Comparison of ENCODE assay signal across 9 cellular contexts in the genomic region with DNA sequence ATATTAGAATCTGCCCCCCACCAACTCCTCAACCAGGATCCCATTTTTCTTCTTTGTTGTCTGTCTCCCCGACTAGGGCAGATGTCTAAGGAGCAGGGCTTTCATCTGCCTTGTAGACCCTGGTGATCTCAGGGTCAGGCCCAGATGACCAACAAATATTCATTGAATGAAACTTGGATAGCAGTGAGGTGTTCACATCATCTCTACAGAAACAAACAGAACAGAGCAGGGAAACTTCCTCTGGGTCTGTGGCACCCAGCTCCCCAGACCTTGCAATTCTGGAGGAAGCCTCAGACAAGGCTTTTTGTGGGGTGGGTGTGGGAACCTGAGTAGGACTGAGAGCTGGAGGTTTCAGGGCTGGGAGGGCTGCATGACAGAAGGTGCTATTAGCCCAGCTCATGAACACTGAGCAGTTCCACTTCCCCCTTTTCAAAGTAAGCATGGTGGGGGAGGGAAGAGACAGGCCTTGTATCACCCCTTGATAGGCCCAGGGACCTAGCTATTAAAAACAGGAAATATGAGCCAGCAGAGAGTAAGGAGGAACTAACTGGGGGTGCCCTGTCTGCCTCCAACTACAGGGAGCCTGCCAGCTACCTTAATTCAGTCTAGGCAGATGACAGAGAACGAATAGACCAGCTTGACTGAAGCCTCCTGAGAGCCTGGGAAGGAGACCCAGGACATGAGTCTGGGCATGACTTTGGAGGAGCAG. TPM values are rescaled to one million over a fixed set of nuclear protein-coding genes. Genes with fewer than 3 reads are reported as not detected.
DNase-seq lines count a peak whose midpoint lies in the region; ATAC-seq and TF ChIP-seq lines count a peak whose summit lies in the region.
"Had no signal": no experiment of that assay in that cellular context is flagged by ENCODE, and none has a peak within 500 bp of the region (broad histone marks: within the 10 kb centered on the region; RNA-seq: fewer than 3 reads in every experiment).

No MANE protein-coding gene starts in this region.

- no peaks in the 10 kb centered on the region for H3K36me3 Mint-ChIP-seq in activated CD8-positive, alpha-beta T cell treated with anti-CD3 and anti-CD28 coated beads for 36 hours (ENCODE audit: low read depth)

- peak; percentile 46 for DNase-seq in activated CD8-positive, alpha-beta T cell treated with anti-CD3 and anti-CD28 coated beads for 36 hours
- DNase-seq in NCI-H2029 (lab: John Stamatoyannopoulos, UW) (no peak), NCI-H345 (lab: John Stamatoyannopoulos, UW) (no peak), NCI-H446 (lab: John Stamatoyannopoulos, UW) (no peak)

- H3K4me1 Mint-ChIP-seq in activated CD8-positive, alpha-beta T cell treated with anti-CD3 and anti-CD28 coated beads for 36 hours (ENCODE audit: low read depth), result peaks cover 28% of the 10 kb centered on the region

- no peaks in the 10 kb centered on the region for H3K9me3 ChIP-seq in muscle layer of duodenum (ENCODE audit: control insufficient read depth in 1 of 2, low read length in 2 of 2)
- H3K9me3 ChIP-seq: gastrocnemius medialis had no signal

- TF ChIP-seq CTCF in activated CD8-positive, alpha-beta T cell treated with anti-CD3 and anti-CD28 coated beads for 36 hours (IDR thresholded peaks at IDR 0.05), result no peak

- peak overlapping the region; percentile 85 for H3K27ac Mint-ChIP-seq in activated CD8-positive, alpha-beta T cell treated with anti-CD3 and anti-CD28 coated beads for 36 hours

- intact Hi-C loops in activated CD8-positive, alpha-beta T cell treated with anti-CD3 and anti-CD28 coated beads for 36 hours (cut with micrococcal nuclease), result loop anchor here (5.0 kb wide), 2 partner anchors 36 to 106 kb away; a partner anchor contains a TSS

- H3K4me3 Mint-ChIP-seq in activated CD8-positive, alpha-beta T cell treated with anti-CD3 and anti-CD28 coated beads for 36 hours, result no peak overlapping the region

- H3K36me3 ChIP-seq in muscle layer of duodenum (ENCODE audit: control insufficient read depth in 1 of 2, insufficient read depth in 2 of 2, low read length in 2 of 2), result no peaks in the 10 kb centered on the region
- H3K36me3 ChIP-seq: gastrocnemius medialis had no signal

- CTCF ChIA-PET in activated CD8-positive, alpha-beta T cell treated with anti-CD3 and anti-CD28 coated beads for 36 hours (lab: Charles Lee), result interaction anchor here (0.7 to 17.4 kb wide), 61 partner anchors 8 to 350 kb away, joined by 3 to 304 read pairs (median 5); a partner anchor contains a TSS

- peaks cover 3 to 6% of the 10 kb centered on the region in 2 donors for H3K4me1 ChIP-seq in muscle layer of duodenum (ENCODE audit: control insufficient read depth in 1 of 2, insufficient read depth in 2 of 2, low read length in 2 of 2)
- H3K4me1 ChIP-seq: gastrocnemius medialis had no signal

- H3K27me3 Mint-ChIP-seq in activated CD8-positive, alpha-beta T cell treated with anti-CD3 and anti-CD28 coated beads for 36 hours, result no peaks in the 10 kb centered on the region

- H3K9me3 Mint-ChIP-seq in activated CD8-positive, alpha-beta T cell treated with anti-CD3 and anti-CD28 coated beads for 36 hours, result no peaks in the 10 kb centered on the region

- H3K4me3 ChIP-seq in muscle layer of duodenum (ENCODE audit: low read depth in 1 of 2, low read length in 2 of 2), result no peak overlapping the region
- H3K4me3 ChIP-seq: gastrocnemius medialis had no signal

- H3K27me3 ChIP-seq in muscle layer of duodenum (ENCODE audit: low read depth, low read length), result no peaks in the 10 kb centered on the region
- H3K27me3 ChIP-seq: gastrocnemius medialis had no signal

- H3K27ac ChIP-seq in muscle layer of duodenum (ENCODE audit: low read length), result peak overlapping the region; percentile 20
- H3K27ac ChIP-seq: gastrocnemius medialis had no signal

- POLR2A ChIA-PET in activated CD8-positive, alpha-beta T cell treated with anti-CD3 and anti-CD28 coated beads for 36 hours (lab: Charles Lee), result interaction anchor here (1.2 kb wide), 1 partner anchor 20 kb away, joined by 3 read pairs; no protein-coding TSS in a partner anchor

- peak; percentile 93 for ATAC-seq in GM18498 (IDR thresholded peaks at IDR 0.05; ENCODE audit: unreplicated experiment)
- peak; percentile 94 for ATAC-seq in GM21390 (IDR thresholded peaks at IDR 0.05; ENCODE audit: unreplicated experiment)
- ATAC-seq in HG03521 (IDR thresholded peaks at IDR 0.05; ENCODE audit: unreplicated experiment), result peak; percentile 91
- ATAC-seq in activated CD8-positive, alpha-beta T cell treated with anti-CD3 and anti-CD28 coated beads for 36 hours, result peak; percentile 78

RNA-seq across cellular contexts. Expression of a gene that starts 37.3 kb away (rescaled TPM):
- 10 to 100 TPM; 81.0 to 81.1 TPM for total RNA-seq in activated CD8-positive, alpha-beta T cell treated with anti-CD3 and anti-CD28 coated beads for 36 hours
